Comparison of ENCODE assay signal across 12 cellular contexts in genomic region chr6:33019358-33019757, GRCh38. TPM values are rescaled to one million over a fixed set of nuclear protein-coding genes. Genes with fewer than 3 reads are reported as not detected.
DNase-seq lines count a peak whose midpoint lies in the region; ATAC-seq and TF ChIP-seq lines count a peak whose summit lies in the region.
"Had no signal": no experiment of that assay in that cellular context is flagged by ENCODE, and none has a peak within 500 bp of the region (broad histone marks: within the 10 kb centered on the region; RNA-seq: fewer than 3 reads in every experiment).

No MANE protein-coding gene starts in this region.

- H3K79me2 ChIP-seq in OCI-LY1 (ENCODE audit: insufficient read depth, low read length) (no peaks in the 10 kb centered on the region), smooth muscle cell (ENCODE audit: low read depth) (no peaks in the 10 kb centered on the region)

- H3K4me2 ChIP-seq in OCI-LY1 (ENCODE audit: low read length) (peak overlapping the region; percentile 29), smooth muscle cell (peak overlapping the region; percentile 76)

- peaks cover 17% of the 10 kb centered on the region for H3K27me3 Mint-ChIP-seq in activated CD4-positive, alpha-beta memory T cell treated with anti-CD3 and anti-CD28 coated beads, Interleukin-2, amount 10 ng/mL, durations not matched to agents 7 days and 5 days

- H3K4me1 ChIP-seq in OCI-LY1 (ENCODE audit: insufficient read depth, low read length, severe bottlenecking) (peaks cover 11% of the 10 kb centered on the region), smooth muscle cell (ENCODE audit: low read depth) (no peaks in the 10 kb centered on the region)

- no peaks in the 10 kb centered on the region for H4K20me1 ChIP-seq in OCI-LY1 (ENCODE audit: insufficient read depth, low read length)
- no peaks in the 10 kb centered on the region for H4K20me1 ChIP-seq in smooth muscle cell (ENCODE audit: low read depth)

- no peaks in the 10 kb centered on the region for H3K9me2 ChIP-seq in OCI-LY1 (ENCODE audit: low read depth, low read length)

- no peaks in the 10 kb centered on the region for H3F3A ChIP-seq in OCI-LY1 (ENCODE audit: insufficient read depth, low read length)
- no peaks in the 10 kb centered on the region for H3F3A ChIP-seq in smooth muscle cell (ENCODE audit: low read depth)

- DNase-seq in left cardiac atrium (no peak), smooth muscle cell (lab: John Stamatoyannopoulos, UW; ENCODE audit: unreplicated experiment) (no peak), superior temporal gyrus (ENCODE audit: extremely low spot score) (no peak), NCI-H524 treated with DMSO at 0.1 percent for 48 hours (lab: John Stamatoyannopoulos, UW) (no peak)
- DNase-seq in activated CD4-positive, alpha-beta memory T cell treated with anti-CD3 and anti-CD28 coated beads, Interleukin-2, amount 10 ng/mL, durations not matched to agents 7 days and 5 days = no peak
- DNase-seq: activated T-cell treated with anti-CD3 and anti-CD28 coated beads, Interleukin-2, amount 50 U/mL, for 48 hours had no signal

- H3K9me3 ChIP-seq in OCI-LY1 (ENCODE audit: low read length) = no peaks in the 10 kb centered on the region
- H3K9me3 ChIP-seq in smooth muscle cell (replicated peaks; ENCODE audit: low read depth) = no peaks in the 10 kb centered on the region

- intact Hi-C loops in left cardiac atrium (cut with DNase I) = loop anchor here (5.0 to 10.0 kb wide), 4 partner anchors 63 to 225 kb away; no protein-coding TSS in a partner anchor

- H3K36me3 Mint-ChIP-seq in activated CD4-positive, alpha-beta memory T cell treated with anti-CD3 and anti-CD28 coated beads, Interleukin-2, amount 10 ng/mL, durations not matched to agents 7 days and 5 days (ENCODE audit: low read depth) = no peaks in the 10 kb centered on the region

- H2AFZ ChIP-seq in OCI-LY1 (ENCODE audit: low read length) = no peak overlapping the region
- H2AFZ ChIP-seq in smooth muscle cell (ENCODE audit: low read depth) = peak overlapping the region; percentile 88

- H3K27me3 ChIP-seq in OCI-LY1 (ENCODE audit: insufficient read depth, low read length) (no peaks in the 10 kb centered on the region), smooth muscle cell (ENCODE audit: low read depth) (no peaks in the 10 kb centered on the region)

- no peak overlapping the region for H3K27ac ChIP-seq in OCI-LY1 (ENCODE audit: low read depth, low read length, poor library complexity, severe bottlenecking)
- H3K27ac ChIP-seq in smooth muscle cell (ENCODE audit: low read depth) = no peak overlapping the region
- H3K27ac ChIP-seq: RWPE1 had no signal

- no peak overlapping the region for H3K4me3 Mint-ChIP-seq in activated CD4-positive, alpha-beta memory T cell treated with anti-CD3 and anti-CD28 coated beads, Interleukin-2, amount 10 ng/mL, durations not matched to agents 7 days and 5 days

- H3K4me3 ChIP-seq in OCI-LY1 (ENCODE audit: low read depth, low read length, poor library complexity, severe bottlenecking) = peak overlapping the region; percentile 7
- H3K4me3 ChIP-seq in smooth muscle cell = peak overlapping the region; percentile 24

- peaks cover 25% of the 10 kb centered on the region for H3K4me1 Mint-ChIP-seq in activated CD4-positive, alpha-beta memory T cell treated with anti-CD3 and anti-CD28 coated beads, Interleukin-2, amount 10 ng/mL, durations not matched to agents 7 days and 5 days

- H3K36me3 ChIP-seq in OCI-LY1 (ENCODE audit: insufficient read depth, low read length) (no peaks in the 10 kb centered on the region), smooth muscle cell (ENCODE audit: low read depth) (no peaks in the 10 kb centered on the region)

- no peak overlapping the region for H3K9ac ChIP-seq in OCI-LY1 (ENCODE audit: low read length)
- no peak overlapping the region for H3K9ac ChIP-seq in smooth muscle cell (ENCODE audit: low read depth)

- TF ChIP-seq CTCF in OCI-LY1 (IDR thresholded peaks at IDR 0.05; ENCODE audit: low read length) (no peak), smooth muscle cell (IDR thresholded peaks at IDR 0.05; ENCODE audit: borderline replicate concordance, insufficient read depth, poor library complexity, severe bottlenecking) (no peak)

- no peaks in the 10 kb centered on the region for H3K9me3 Mint-ChIP-seq in activated CD4-positive, alpha-beta memory T cell treated with anti-CD3 and anti-CD28 coated beads, Interleukin-2, amount 10 ng/mL, durations not matched to agents 7 days and 5 days

- CTCF ChIA-PET in activated CD4-positive, alpha-beta memory T cell treated with anti-CD3 and anti-CD28 coated beads, Interleukin-2, amount 10 ng/mL, durations not matched to agents 7 days and 5 days (lab: Charles Lee) = interaction anchor here (0.9 to 7.8 kb wide), 6 partner anchors 10 to 229 kb away, joined by 4 to 60 read pairs (median 8); no protein-coding TSS in a partner anchor

- POLR2A ChIA-PET in activated CD4-positive, alpha-beta memory T cell treated with anti-CD3 and anti-CD28 coated beads, Interleukin-2, amount 10 ng/mL, durations not matched to agents 7 days and 5 days (lab: Charles Lee) = interaction anchor here (0.6 to 1.7 kb wide), 4 partner anchors 57 to 248 kb away, joined by 3 to 8 read pairs (median 4); partner anchors contain the start of gene HLA-DPB1

- no peak overlapping the region for H3K27ac Mint-ChIP-seq in activated CD4-positive, alpha-beta memory T cell treated with anti-CD3 and anti-CD28 coated beads, Interleukin-2, amount 10 ng/mL, durations not matched to agents 7 days and 5 days

- peak; percentile 18 for ATAC-seq in GM18517 (IDR thresholded peaks at IDR 0.05; ENCODE audit: unreplicated experiment)
- ATAC-seq in left cardiac atrium = peak; percentile 5
- no peak for ATAC-seq in HG02571 (IDR thresholded peaks at IDR 0.05; ENCODE audit: unreplicated experiment)
- ATAC-seq: HCT116 had no signal

RNA-seq across cellular contexts. Expression of gene HLA-DOA, which starts 10.0 kb away (rescaled TPM):
- total RNA-seq in left cardiac atrium (1 to 10 TPM; 1.8 to 3.0 TPM), smooth muscle cell (0.09 TPM in 1 of 2 replicates, not detected in the other)
- 0.26 TPM in 1 of 2 replicates, not detected in the other for polyA plus RNA-seq in smooth muscle cell
- 1 to 10 TPM; 3.4 to 4.1 TPM for total RNA-seq in activated CD4-positive, alpha-beta memory T cell treated with anti-CD3 and anti-CD28 coated beads, Interleukin-2, amount 10 ng/mL, durations not matched to agents 7 days and 5 days
- total RNA-seq: pulmonary artery endothelial cell had no signal

RNA-seq across cellular contexts. Expression of gene BRD2, which starts 51.0 kb away (rescaled TPM):
- total RNA-seq in left cardiac atrium = 10 to 100 TPM; 79.3 to 97.5 TPM
- total RNA-seq in smooth muscle cell = 205 and 244 TPM in 2 replicates
- polyA plus RNA-seq in smooth muscle cell = 162 and 197 TPM in 2 replicates
- 100 to 1,000 TPM; 290 to 297 TPM for total RNA-seq in activated CD4-positive, alpha-beta memory T cell treated with anti-CD3 and anti-CD28 coated beads, Interleukin-2, amount 10 ng/mL, durations not matched to agents 7 days and 5 days

RNA-seq across cellular contexts. Expression of gene HLA-DPA1, which starts 54.1 kb away (rescaled TPM):
- total RNA-seq in left cardiac atrium (10 to 100 TPM; 50.5 to 54.1 TPM), smooth muscle cell (1.1 and 1.6 TPM in 2 replicates)
- 1.1 and 1.3 TPM in 2 replicates for polyA plus RNA-seq in smooth muscle cell
- total RNA-seq in activated CD4-positive, alpha-beta memory T cell treated with anti-CD3 and anti-CD28 coated beads, Interleukin-2, amount 10 ng/mL, durations not matched to agents 7 days and 5 days = 100 to 1,000 TPM; 173 to 176 TPM

RNA-seq across cellular contexts. Expression of gene HLA-DPB1, which starts 56.4 kb away (rescaled TPM):
- total RNA-seq in left cardiac atrium = 10 to 100 TPM; 47.8 to 53.8 TPM
- total RNA-seq in smooth muscle cell = 10.8 and 14.8 TPM in 2 replicates
- polyA plus RNA-seq in smooth muscle cell = 19.4 and 20.3 TPM in 2 replicates
- 10 to 100 TPM; 89.8 to 95.6 TPM for total RNA-seq in activated CD4-positive, alpha-beta memory T cell treated with anti-CD3 and anti-CD28 coated beads, Interleukin-2, amount 10 ng/mL, durations not matched to agents 7 days and 5 days

Comparison
In these comparisons a context has a peak if more than half of its experiments do, and no peak if none do; other contexts are left out.
1. RNA of gene HLA-DPA1, which starts 54.1 kb away (total RNA-seq): 173 to 176 TPM in activated CD4-positive, alpha-beta memory T cell treated with anti-CD3 and anti-CD28 coated beads, Interleukin-2, amount 10 ng/mL, durations not matched to agents 7 days and 5 days and 50.5 to 54.1 TPM in left cardiac atrium; 1.1 to 1.6 TPM in smooth muscle cell; every median in the first group is over 10 times any median in the second.